34 cellular contexts compared by ENCODE assay signal in the genomic region with DNA sequence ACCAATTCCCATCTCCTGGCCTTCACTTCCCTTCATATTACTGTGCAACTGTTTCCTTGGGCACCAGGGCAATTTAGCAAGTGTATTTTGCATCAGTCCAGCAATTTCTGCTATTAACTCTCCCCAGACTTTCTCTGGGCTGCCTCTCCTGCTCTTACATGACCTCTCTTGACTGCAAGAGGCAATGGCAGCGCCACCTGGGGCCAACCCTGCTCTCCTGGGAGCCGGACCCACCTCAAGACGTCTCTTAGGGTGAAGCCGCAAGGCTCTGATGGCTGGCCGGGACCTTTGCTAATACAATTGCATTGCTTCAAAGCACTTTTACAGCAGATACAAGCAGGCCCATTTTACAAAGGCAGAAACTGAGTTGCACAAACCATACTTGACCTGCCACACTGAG.
"Had no signal": no experiment of that assay in that cellular context is flagged by ENCODE, and none has a peak within 500 bp of the region (broad histone marks: within the 10 kb centered on the region; RNA-seq: fewer than 3 reads in every experiment).

No MANE protein-coding gene starts in this region.

- H3K36me3 Mint-ChIP-seq: activated naive CD4-positive, alpha-beta T cell treated with anti-CD3 and anti-CD28 coated beads, Interleukin-2, amount 10 ng/mL, durations not matched to agents 7 days and 5 days; activated naive CD8-positive, alpha-beta T cell; brain; WTC11 had no signal

- H3K27ac Mint-ChIP-seq: activated CD4-positive, alpha-beta T cell treated with anti-CD3 and anti-CD28 coated beads for 36 hours; activated CD4-positive, alpha-beta T cell treated with anti-CD3 and anti-CD28 coated beads, Interleukin-2, amount 10 ng/mL, durations not matched to agents 7 days and 5 days; activated CD8-positive, alpha-beta T cell treated with anti-CD3 and anti-CD28 coated beads, Interleukin-2, amount 10 ng/mL, durations not matched to agents 7 days and 5 days; activated naive CD4-positive, alpha-beta T cell treated with anti-CD3 and anti-CD28 coated beads, Interleukin-2, amount 10 ng/mL, durations not matched to agents 7 days and 5 days; activated naive CD8-positive, alpha-beta T cell; activated naive CD8-positive, alpha-beta T cell treated with anti-CD3 and anti-CD28 coated beads, Interleukin-2, amount 50 U/mL, for 24 hours; activated T-helper 1 cell treated with anti-CD3 and anti-CD28 coated beads, Interleukin-12 subunit alpha, Interleukin-12 subunit beta, Interleukin-2, Interleukin-4 antibody, amounts not matched to agents 30 ng/mL and 10 ng/mL and 1 ng/mL, durations not matched to agents 14 hours and 24 hours and 36 hours; T-helper 1 cell treated with Interleukin-12 subunit alpha and Interleukin-12 subunit beta and Interleukin-4 antibody, amounts not matched to agents 30 μg/mL and 1 μg/mL, for 36 hours; T-helper 2 cell treated with Interferon-gamma antibody and Interleukin-4, amounts not matched to agents 5 μg/mL and 100 μg/mL, for 36 hours; WTC11 had no signal

- H3K4me3 Mint-ChIP-seq: activated CD4-positive, alpha-beta T cell treated with anti-CD3 and anti-CD28 coated beads for 36 hours; activated CD4-positive, alpha-beta T cell treated with anti-CD3 and anti-CD28 coated beads, Interleukin-2, amount 10 ng/mL, durations not matched to agents 7 days and 5 days; activated CD8-positive, alpha-beta T cell treated with anti-CD3 and anti-CD28 coated beads, Interleukin-2, amount 10 ng/mL, durations not matched to agents 7 days and 5 days; activated naive CD4-positive, alpha-beta T cell treated with anti-CD3 and anti-CD28 coated beads, Interleukin-2, amount 10 ng/mL, durations not matched to agents 7 days and 5 days; activated naive CD8-positive, alpha-beta T cell; activated naive CD8-positive, alpha-beta T cell treated with anti-CD3 and anti-CD28 coated beads, Interleukin-2, amount 50 U/mL, for 24 hours; activated T-cell treated with anti-CD3 and anti-CD28 coated beads, Interleukin-2, amount 50 U/mL, for 4 hours; activated T-helper 1 cell treated with anti-CD3 and anti-CD28 coated beads, Interleukin-12 subunit alpha, Interleukin-12 subunit beta, Interleukin-2, Interleukin-4 antibody, amounts not matched to agents 30 ng/mL and 10 ng/mL and 1 ng/mL, durations not matched to agents 14 hours and 24 hours and 36 hours; T-helper 1 cell treated with Interleukin-12 subunit alpha and Interleukin-12 subunit beta and Interleukin-4 antibody, amounts not matched to agents 30 μg/mL and 1 μg/mL, for 36 hours; T-helper 2 cell treated with Interferon-gamma antibody and Interleukin-4, amounts not matched to agents 5 μg/mL and 100 μg/mL, for 36 hours; WTC11 had no signal

- H3K27me3 ChIP-seq: SJSA1 had no signal

- H3K4me3 ChIP-seq: SJSA1 had no signal

- DNase-seq: activated CD4-positive, alpha-beta T cell treated with anti-CD3 and anti-CD28 coated beads for 36 hours; activated CD4-positive, alpha-beta T cell treated with anti-CD3 and anti-CD28 coated beads, Interleukin-2, amount 10 ng/mL, durations not matched to agents 7 days and 5 days; activated CD4-positive, alpha-beta T cell treated with anti-CD3 and anti-CD28 coated beads, Interleukin-2, amount 50 U/mL, for 48 hours; activated CD8-positive, alpha-beta T cell treated with anti-CD3 and anti-CD28 coated beads, Interleukin-2, amount 10 ng/mL, durations not matched to agents 7 days and 5 days; activated gamma-delta T cell treated with Interleukin-2 at 50 U/mL for 16 hours; activated naive CD4-positive, alpha-beta T cell treated with anti-CD3 and anti-CD28 coated beads, Interleukin-2, amount 10 ng/mL, durations not matched to agents 7 days and 5 days; activated naive CD8-positive, alpha-beta T cell treated with anti-CD3 and anti-CD28 coated beads, Interleukin-2, amount 50 U/mL, for 24 hours; activated T-cell treated with anti-CD3 and anti-CD28 coated beads for 4 hours; activated T-cell treated with anti-CD3 and anti-CD28 coated beads, Interleukin-2, amount 50 U/mL, for 4 hours; anterior cingulate cortex; caudate nucleus; cerebellar nuclear complex; KG1; NCI-H1092 treated with DMSO at 0.1 percent for 48 hours; NCI-H146; NCI-H187; NCI-H2081; NCI-H345; NCI-H510A; NCI-H526; RPMI8226; SHP77 treated with DMSO at 0.1 percent for 48 hours had no signal

- H3K27ac ChIP-seq: SJSA1 had no signal

- H3K9ac ChIP-seq: SK-N-SH had no signal

- H3K36me3 ChIP-seq: SJSA1 had no signal

- ATAC-seq: activated CD4-positive, alpha-beta T cell treated with anti-CD3 and anti-CD28 coated beads for 36 hours; activated CD4-positive, CD25-positive, alpha-beta regulatory T cell treated with anti-CD3 and anti-CD28 coated beads, Interleukin-2, amount 50 U/mL, for 24 hours; activated CD8-positive, alpha-beta T cell treated with anti-CD3 and anti-CD28 coated beads, Interleukin-2, amount 10 ng/mL, durations not matched to agents 7 days and 5 days; activated naive CD8-positive, alpha-beta T cell treated with anti-CD3 and anti-CD28 coated beads, Interleukin-2, amount 50 U/mL, for 24 hours; activated T-cell treated with anti-CD3 and anti-CD28 coated beads, Interleukin-2, amount 50 U/mL, for 4 hours; Panc1; WTC11 had no signal

- H3K9me3 ChIP-seq: SJSA1, SK-N-SH had no signal

- H3K4me1 Mint-ChIP-seq: activated CD4-positive, alpha-beta T cell treated with anti-CD3 and anti-CD28 coated beads for 36 hours; activated CD4-positive, alpha-beta T cell treated with anti-CD3 and anti-CD28 coated beads, Interleukin-2, amount 10 ng/mL, durations not matched to agents 7 days and 5 days; activated naive CD4-positive, alpha-beta T cell treated with anti-CD3 and anti-CD28 coated beads, Interleukin-2, amount 10 ng/mL, durations not matched to agents 7 days and 5 days; activated naive CD8-positive, alpha-beta T cell treated with anti-CD3 and anti-CD28 coated beads, Interleukin-2, amount 50 U/mL, for 24 hours had no signal

- FAIRE-seq: bronchial epithelial cell, TTC549 had no signal

- H3K4me1 ChIP-seq: SJSA1 had no signal

- H3K4me2 ChIP-seq: SK-N-SH had no signal

- H3K9me3 Mint-ChIP-seq: activated CD4-positive, alpha-beta T cell treated with anti-CD3 and anti-CD28 coated beads, Interleukin-2, amount 10 ng/mL, durations not matched to agents 7 days and 5 days; activated naive CD8-positive, alpha-beta T cell treated with anti-CD3 and anti-CD28 coated beads, Interleukin-2, amount 50 U/mL, for 24 hours; activated T-cell treated with anti-CD3 and anti-CD28 coated beads, Interleukin-2, amount 50 U/mL, for 4 hours; WTC11 had no signal

- H3K27me3 Mint-ChIP-seq: activated CD4-positive, alpha-beta T cell treated with anti-CD3 and anti-CD28 coated beads, Interleukin-2, amount 10 ng/mL, durations not matched to agents 7 days and 5 days; activated naive CD4-positive, alpha-beta T cell treated with anti-CD3 and anti-CD28 coated beads, Interleukin-2, amount 10 ng/mL, durations not matched to agents 7 days and 5 days; activated naive CD8-positive, alpha-beta T cell treated with anti-CD3 and anti-CD28 coated beads, Interleukin-2, amount 50 U/mL, for 24 hours had no signal
